ENCODE assay signal across 2 cellular contexts in the genomic region with DNA sequence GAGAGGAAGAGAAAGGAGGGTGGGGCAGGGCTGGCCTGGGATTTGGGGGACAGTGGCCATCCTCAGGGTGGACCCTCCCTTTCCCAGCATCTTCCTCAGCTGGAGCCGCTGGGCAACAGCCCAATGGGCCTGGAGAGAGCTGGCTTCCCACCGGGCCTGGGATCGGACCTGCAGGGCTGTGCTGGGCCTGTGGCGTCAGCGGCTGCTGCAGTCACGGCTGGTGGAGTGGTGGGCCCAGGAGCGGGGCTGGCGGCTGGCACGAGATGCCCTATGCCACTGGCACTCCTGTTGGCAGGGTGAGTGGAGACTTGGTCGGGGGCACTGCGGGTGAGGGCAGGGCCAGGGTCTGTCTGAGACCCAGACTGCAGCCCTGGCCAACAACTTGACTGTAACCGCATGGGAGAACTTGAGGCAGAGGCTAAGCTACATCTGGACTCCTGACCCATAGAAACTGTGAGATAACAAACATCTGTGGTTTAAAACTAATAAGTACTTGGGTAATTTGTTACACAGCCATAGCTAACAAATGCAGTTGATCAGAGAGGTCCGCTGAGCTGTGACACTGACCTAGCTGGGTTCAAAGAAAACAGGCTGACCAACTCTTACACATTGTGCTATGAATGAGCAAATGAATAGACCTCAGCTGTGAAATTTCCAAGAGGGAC.
TF ChIP-seq lines count a peak whose summit lies in the region.

No MANE protein-coding gene starts in this region.

TF ChIP-seq in HepG2, 621 proteins besides CTCF, POLR2A, EP300 and RAD21:
- TF ChIP-seq RBAK (CRISPR knock-in tag; IDR thresholded peaks at IDR 0.05) (peak; percentile 95), ZNF746 (CRISPR knock-in tag; IDR thresholded peaks at IDR 0.05) (no peak), ZNF501 (CRISPR knock-in tag; IDR thresholded peaks at IDR 0.05) (no peak), HOXA9 (CRISPR knock-in tag; IDR thresholded peaks at IDR 0.05; ENCODE audit: borderline replicate concordance) (no peak)

TF ChIP-seq in K562, 482 proteins besides CTCF, POLR2A, EP300 and RAD21:
- TF ChIP-seq TEAD4 (IDR thresholded peaks at IDR 0.05; ENCODE audit: low read length) (no peak), TEAD4 (CRISPR knock-in tag; IDR thresholded peaks at IDR 0.05; ENCODE audit: borderline replicate concordance) (0 out of 2 replicates have a peak, but pooled peaks have one; percentile 30), CBX3 (IDR thresholded peaks at IDR 0.05; ENCODE audit: borderline replicate concordance in 1 of 2, low read length in 2 of 2) (0 out of 3 replicates have a peak, but pooled peaks of 1 of the 2 experiments have one; percentile 0), TFAM (CRISPR knock-in tag; conservative IDR thresholded peaks at IDR 0.05) (no peak)
